ENCODE assay signal across 8 cellular contexts in the genomic region with DNA sequence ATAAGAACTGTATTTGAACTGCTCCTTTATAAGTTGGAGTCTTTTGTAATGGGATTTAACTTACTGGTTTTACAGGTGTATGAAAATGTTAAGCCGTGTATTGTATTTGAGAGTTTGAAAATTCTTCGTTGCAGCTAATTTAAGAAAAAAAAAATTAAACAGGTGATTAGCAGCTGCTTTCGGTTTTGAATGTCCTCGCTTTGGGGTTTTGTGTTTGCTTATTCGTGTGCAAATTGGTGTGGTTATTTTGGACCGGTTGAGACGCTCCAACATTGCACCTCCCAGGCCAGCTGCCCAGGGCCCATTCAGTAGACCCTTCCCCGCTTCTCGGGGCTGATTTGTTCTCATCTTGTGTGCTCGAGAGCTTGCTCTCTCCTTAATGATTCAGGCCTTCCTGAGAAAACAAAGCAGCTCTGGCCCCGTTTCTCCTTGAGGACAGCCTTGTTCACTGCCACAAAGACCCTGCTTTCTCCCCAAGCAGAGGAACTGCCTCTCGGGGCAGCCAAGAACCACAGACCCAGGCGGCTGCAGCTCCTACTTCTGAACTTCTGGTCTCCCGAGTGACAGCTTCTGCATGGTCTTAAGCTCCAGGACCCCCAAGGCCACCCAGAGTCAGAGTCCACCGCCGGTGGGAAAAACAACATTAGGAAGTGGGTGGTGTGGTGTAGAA.
DNase-seq lines count a peak whose midpoint lies in the region; ATAC-seq and FAIRE-seq lines count a peak whose summit lies in the region.

No MANE protein-coding gene starts in this region.

- no peak for FAIRE-seq in RCC 7860 (lab: Jason Lieb, UNC)

- H3K9me3 ChIP-seq in BLaER1 treated with 17β-estradiol and CSF1 and Interleukin-3, amounts not matched to agents 10 nM and 100 nM (replicated peaks in 1 of 11): 0 out of 22 replicates have a peak, but pooled peaks cover 0 to 3% (median 0%) of the 10 kb centered on the region in 11 experiments
- no peaks in the 10 kb centered on the region for H3K9me3 ChIP-seq in trophoblast cell (ENCODE audit: insufficient read depth, low read depth, low read length)

- no CpG with 5 or more reads among the region's 16 CpGs for WGBS in trophoblast cell (ENCODE audit: extremely low coverage, insufficient coverage, insufficient read length)

- H3K23ac ChIP-seq in trophoblast cell (ENCODE audit: low read length): no peak overlapping the region

- H3K36me3 ChIP-seq in BLaER1 treated with 17β-estradiol and CSF1 and Interleukin-3, amounts not matched to agents 10 nM and 100 nM: peaks cover 0 to 49% (median 15%) of the 10 kb centered on the region in 11 experiments; a peak in 17 of 22 replicates
- H3K36me3 ChIP-seq in trophoblast cell (ENCODE audit: control insufficient read depth in 1 of 2, insufficient read depth in 2 of 2, low read length in 2 of 2): peaks cover 0 to 2% of the 10 kb centered on the region in 2 experiments

- peak overlapping the region in 9 of 11 experiments; percentile 42 to 72 (median 59); a peak in 17 of 22 replicates for H3K9ac ChIP-seq in BLaER1 treated with 17β-estradiol and CSF1 and Interleukin-3, amounts not matched to agents 10 nM and 100 nM
- no peak overlapping the region for H3K9ac ChIP-seq in trophoblast cell (ENCODE audit: low read length)

- peak overlapping the region; percentile 59 for H4K91ac ChIP-seq in trophoblast cell (ENCODE audit: low read depth, low read length)

- H3K79me1 ChIP-seq in trophoblast cell (ENCODE audit: low read length): peaks cover 9% of the 10 kb centered on the region

- H3K18ac ChIP-seq in trophoblast cell (ENCODE audit: low read length): peak overlapping the region; percentile 23

- H4K20me1 ChIP-seq in BLaER1 treated with 17β-estradiol and CSF1 and Interleukin-3, amounts not matched to agents 10 nM and 100 nM: peaks cover 14 to 100% (median 54%) of the 10 kb centered on the region in 11 experiments; a peak in 18 of 22 replicates

- peak overlapping the region in 9 of 11 experiments; percentile 22 to 75 (median 60); a peak in 17 of 22 replicates for H3K27ac ChIP-seq in BLaER1 treated with 17β-estradiol and CSF1 and Interleukin-3, amounts not matched to agents 10 nM and 100 nM
- H3K27ac ChIP-seq in caudate nucleus (ENCODE audit: low read depth, low read length) (peak overlapping the region; percentile 85), trophoblast cell (ENCODE audit: low read depth, low read length) (peak overlapping the region; percentile 57)

- peak overlapping the region; percentile 75 for H2BK120ac ChIP-seq in trophoblast cell (ENCODE audit: insufficient read depth, low read length, poor library complexity)

- H3K4me2 ChIP-seq in BLaER1 treated with 17β-estradiol and CSF1 and Interleukin-3, amounts not matched to agents 10 nM and 100 nM: peak overlapping the region; percentile 78 to 98 (median 89)
- H3K4me2 ChIP-seq in trophoblast cell (ENCODE audit: low read length): no peak overlapping the region

- H3K79me2 ChIP-seq in trophoblast cell (ENCODE audit: control insufficient read depth, insufficient read depth, low read length, poor library complexity): peaks cover 8% of the 10 kb centered on the region

- peak in 39 of 61 donors; percentile 18 to 78 (median 48) for DNase-seq in caudate nucleus (lab: John Stamatoyannopoulos, UW)
- no peak for DNase-seq in trophoblast cell
- no peak for DNase-seq in RCC 7860 (ENCODE audit: low spot score)
- no peak for DNase-seq in stimulated activated naive CD4-positive, alpha-beta T cell (lab: John Stamatoyannopoulos, UW)

- peak overlapping the region; percentile 47 for H3K4ac ChIP-seq in trophoblast cell (ENCODE audit: low read depth, low read length)

- peak overlapping the region; percentile 31 for H2AK5ac ChIP-seq in trophoblast cell (ENCODE audit: low read length)

- ATAC-seq in GM19025 (IDR thresholded peaks at IDR 0.05; ENCODE audit: low read depth, unreplicated experiment): peak; percentile 41
- peak; percentile 57 for ATAC-seq in HG03439 (IDR thresholded peaks at IDR 0.05; ENCODE audit: unreplicated experiment)
- no peak for ATAC-seq in GM21526 (IDR thresholded peaks at IDR 0.05; ENCODE audit: low FRiP score, unreplicated experiment)

- peaks cover 20 to 84% (median 61%) of the 10 kb centered on the region in 10 experiments for H3K4me1 ChIP-seq in BLaER1 treated with 17β-estradiol and CSF1 and Interleukin-3, amounts not matched to agents 10 nM and 100 nM
- peaks cover 13 to 19% of the 10 kb centered on the region in 2 experiments for H3K4me1 ChIP-seq in trophoblast cell (ENCODE audit: control insufficient read depth in 1 of 2, insufficient read depth in 2 of 2, low read length in 2 of 2)

- peak overlapping the region; percentile 2 for H4K8ac ChIP-seq in trophoblast cell (ENCODE audit: low read depth, low read length)

- H3K14ac ChIP-seq in trophoblast cell (ENCODE audit: low read length): peak overlapping the region; percentile 44

- H2AFZ ChIP-seq in trophoblast cell (ENCODE audit: insufficient read depth, low read length, poor library complexity): no peak overlapping the region

- H2BK5ac ChIP-seq in trophoblast cell (ENCODE audit: low read depth, low read length, poor library complexity): peak overlapping the region; percentile 8

- no peak overlapping the region for H4K12ac ChIP-seq in trophoblast cell (ENCODE audit: low read depth, low read length)

- peak overlapping the region; percentile 1 for H2BK12ac ChIP-seq in trophoblast cell (ENCODE audit: low read length)

- H3K4me3 ChIP-seq in BLaER1 treated with 17β-estradiol and CSF1 and Interleukin-3, amounts not matched to agents 10 nM and 100 nM: peak overlapping the region in 8 of 10 experiments; percentile 15 to 50 (median 39); a peak in 12 of 20 replicates
- no peak overlapping the region for H3K4me3 ChIP-seq in trophoblast cell (ENCODE audit: low read depth, low read length)

- H3K27me3 ChIP-seq in BLaER1 treated with 17β-estradiol and CSF1 and Interleukin-3, amounts not matched to agents 10 nM and 100 nM: no peaks in the 10 kb centered on the region; a peak in 1 of 22 replicates
- H3K27me3 ChIP-seq in trophoblast cell (ENCODE audit: insufficient read depth, low read length): no peaks in the 10 kb centered on the region

Comparison
In these comparisons a context has a peak if more than half of its experiments do, and no peak if none do; other contexts are left out.
1. DNase-seq: peak in caudate nucleus (39 of 61); none in trophoblast cell (0 of 2), RCC 7860 (single experiment) and stimulated activated naive CD4-positive, alpha-beta T cell (0 of 6).
2. Peak in every context shown above with its lines, with median percentiles within 50 percentile points of each other: H3K27ac ChIP-seq.